Comparison of ENCODE assay signal across 30 cellular contexts in genomic region chr3:143349455-143349854, GRCh38.
DNase-seq lines count a peak whose midpoint lies in the region; ATAC-seq, FAIRE-seq and TF ChIP-seq lines count a peak whose summit lies in the region.
"Had no signal": no experiment of that assay in that cellular context is flagged by ENCODE, and none has a peak within 500 bp of the region (broad histone marks: within the 10 kb centered on the region; RNA-seq: fewer than 3 reads in every experiment).

No MANE protein-coding gene starts in this region.

- H3K4me2 ChIP-seq in smooth muscle cell: no peak overlapping the region

- H3K9ac ChIP-seq in smooth muscle cell (ENCODE audit: low read depth): no peak overlapping the region

- H3K4me3 Mint-ChIP-seq in activated T-cell treated with anti-CD3 and anti-CD28 coated beads, Interleukin-2, amount 50 U/mL, for 4 hours: no peak overlapping the region
- H3K4me3 Mint-ChIP-seq in stimulated activated effector memory CD8-positive, alpha-beta T cell treated with anti-CD3 and anti-CD28 coated beads, Interleukin-12 subunit alpha, Interleukin-12 subunit beta, amount 100 ng/mL, for 72 hours: no peak overlapping the region
- no peak overlapping the region for H3K4me3 Mint-ChIP-seq in HFFc6
- H3K4me3 Mint-ChIP-seq: natural killer cell treated with Interleukin-12 subunit alpha and Interleukin-12 subunit beta and Interleukin-15 and Interleukin-18, amount 100 ng/mL, for 72 hours; WTC11 had no signal

- H3K36me3 ChIP-seq in smooth muscle cell (ENCODE audit: low read depth): no peaks in the 10 kb centered on the region
- H3K36me3 ChIP-seq: ascending aorta, BE2C, cardiac muscle cell had no signal

- TF ChIP-seq POLR2A in GM12892 (IDR thresholded peaks at IDR 0.05; ENCODE audit: low read depth, low read length): no peak

- no peak overlapping the region for H3K4me3 ChIP-seq in smooth muscle cell
- H3K4me3 ChIP-seq: ascending aorta, cardiac muscle cell, coronary artery, skin epidermis had no signal

- no peak overlapping the region for H3K27ac Mint-ChIP-seq in stimulated activated effector memory CD8-positive, alpha-beta T cell treated with anti-CD3 and anti-CD28 coated beads, Interleukin-12 subunit alpha, Interleukin-12 subunit beta, amount 100 ng/mL, for 72 hours
- H3K27ac Mint-ChIP-seq in HFFc6: no peak overlapping the region
- H3K27ac Mint-ChIP-seq: activated naive CD4-positive, alpha-beta T cell treated with anti-CD3 and anti-CD28 coated beads, Interleukin-2, amount 50 U/mL, for 24 hours; WTC11 had no signal

- peaks cover 6% of the 10 kb centered on the region for H3K4me1 ChIP-seq in smooth muscle cell (ENCODE audit: low read depth)
- H3K4me1 ChIP-seq: ascending aorta, BE2C had no signal

- no peaks in the 10 kb centered on the region for H3K27me3 Mint-ChIP-seq in activated T-cell treated with anti-CD3 and anti-CD28 coated beads, Interleukin-2, amount 50 U/mL, for 4 hours (ENCODE audit: low read depth)
- peaks cover 4% of the 10 kb centered on the region for H3K27me3 Mint-ChIP-seq in HFFc6 (ENCODE audit: insufficient read depth)
- H3K27me3 Mint-ChIP-seq: activated naive CD4-positive, alpha-beta T cell treated with anti-CD3 and anti-CD28 coated beads, Interleukin-2, amount 50 U/mL, for 24 hours; natural killer cell treated with Interleukin-12 subunit alpha and Interleukin-12 subunit beta and Interleukin-15 and Interleukin-18, amount 100 ng/mL, for 72 hours had no signal

- no peak for DNase-seq in activated T-cell treated with anti-CD3 and anti-CD28 coated beads, Interleukin-2, amount 50 U/mL, for 4 hours
- DNase-seq in activated T-cell treated with anti-CD3 and anti-CD28 coated beads for 4 hours (no peak), GM12892 (ENCODE audit: insufficient read length) (no peak), smooth muscle cell (lab: John Stamatoyannopoulos, UW; ENCODE audit: unreplicated experiment) (no peak), HFFc6 (no peak), DMS 273 treated with DMSO at 0.1 percent for 48 hours (lab: John Stamatoyannopoulos, UW) (no peak)
- DNase-seq in stimulated activated effector memory CD8-positive, alpha-beta T cell treated with anti-CD3 and anti-CD28 coated beads, Interleukin-12 subunit alpha, Interleukin-12 subunit beta, amount 100 ng/mL, for 72 hours (ENCODE audit: low spot score in 2 of 2): no peak
- DNase-seq: activated CD4-positive, alpha-beta T cell treated with anti-CD3 and anti-CD28 coated beads, Interleukin-2, amount 50 U/mL, for 48 hours; activated T-cell treated with anti-CD3 and anti-CD28 coated beads, Interleukin-2, amount 50 U/mL, for 1 hour; effector memory CD4-positive, alpha-beta T cell; GDM1; GOT3; midbrain; NCI-H1105; NCI-H1930; stimulated activated CD4-positive, alpha-beta T cell treated with anti-CD3 and anti-CD28 coated beads, Interleukin-1b, Interleukin-23, amount 100 ng/mL, for 48 hours; stimulated activated CD8-positive, alpha-beta memory T cell treated with anti-CD3 and anti-CD28 coated beads, Interleukin-4, amount 100 ng/mL, for 48 hours; SW 1271; T1000; trophoblast cell had no signal

- peak; percentile 65 to 66 for ATAC-seq in activated T-cell treated with anti-CD3 and anti-CD28 coated beads, Interleukin-2, amount 50 U/mL, for 4 hours
- peak; percentile 58 for ATAC-seq in HG02885 (IDR thresholded peaks at IDR 0.05; ENCODE audit: poor library complexity, unreplicated experiment)
- peak; percentile 84 for ATAC-seq in stimulated activated effector memory CD8-positive, alpha-beta T cell treated with anti-CD3 and anti-CD28 coated beads, Interleukin-12 subunit alpha, Interleukin-12 subunit beta, amount 100 ng/mL, for 72 hours

- H3F3A ChIP-seq in smooth muscle cell (ENCODE audit: low read depth): no peaks in the 10 kb centered on the region

- H3K27ac ChIP-seq in smooth muscle cell (ENCODE audit: low read depth): no peak overlapping the region
- H3K27ac ChIP-seq: ascending aorta, cardiac muscle cell, coronary artery, skin epidermis had no signal

- no peak overlapping the region for H2AFZ ChIP-seq in smooth muscle cell (ENCODE audit: low read depth)

- no peaks in the 10 kb centered on the region for H3K79me2 ChIP-seq in smooth muscle cell (ENCODE audit: low read depth)

- WGBS in smooth muscle cell (ENCODE audit: low lambda C conversion rate): 96% methylated on average over 2 of the region's 2 CpGs

- TF ChIP-seq CTCF in smooth muscle cell (IDR thresholded peaks at IDR 0.05; ENCODE audit: borderline replicate concordance, insufficient read depth, poor library complexity, severe bottlenecking) (no peak), HFFc6 (IDR thresholded peaks at IDR 0.05) (no peak)

- peak; percentile 74 for FAIRE-seq in GM12892 (lab: Jason Lieb, UNC)
- FAIRE-seq: keratinocyte had no signal

- H4K20me1 ChIP-seq in smooth muscle cell (ENCODE audit: low read depth): no peaks in the 10 kb centered on the region

- H3K36me3 Mint-ChIP-seq in activated T-cell treated with anti-CD3 and anti-CD28 coated beads, Interleukin-2, amount 50 U/mL, for 4 hours (ENCODE audit: insufficient read depth): peaks cover 2% of the 10 kb centered on the region
- no peaks in the 10 kb centered on the region for H3K36me3 Mint-ChIP-seq in stimulated activated effector memory CD8-positive, alpha-beta T cell treated with anti-CD3 and anti-CD28 coated beads, Interleukin-12 subunit alpha, Interleukin-12 subunit beta, amount 100 ng/mL, for 72 hours
- no peaks in the 10 kb centered on the region for H3K36me3 Mint-ChIP-seq in HFFc6 (ENCODE audit: low read depth)
- H3K36me3 Mint-ChIP-seq: WTC11 had no signal

- no peaks in the 10 kb centered on the region for H3K9me3 Mint-ChIP-seq in activated T-cell treated with anti-CD3 and anti-CD28 coated beads, Interleukin-2, amount 50 U/mL, for 4 hours
- peaks cover 5% of the 10 kb centered on the region for H3K9me3 Mint-ChIP-seq in stimulated activated effector memory CD8-positive, alpha-beta T cell treated with anti-CD3 and anti-CD28 coated beads, Interleukin-12 subunit alpha, Interleukin-12 subunit beta, amount 100 ng/mL, for 72 hours
- no peaks in the 10 kb centered on the region for H3K9me3 Mint-ChIP-seq in HFFc6
- H3K9me3 Mint-ChIP-seq: activated naive CD4-positive, alpha-beta T cell treated with anti-CD3 and anti-CD28 coated beads, Interleukin-2, amount 50 U/mL, for 24 hours; WTC11 had no signal

- peaks cover 57% of the 10 kb centered on the region for H3K4me1 Mint-ChIP-seq in activated T-cell treated with anti-CD3 and anti-CD28 coated beads, Interleukin-2, amount 50 U/mL, for 4 hours (ENCODE audit: low read depth)
- peaks cover 11% of the 10 kb centered on the region for H3K4me1 Mint-ChIP-seq in stimulated activated effector memory CD8-positive, alpha-beta T cell treated with anti-CD3 and anti-CD28 coated beads, Interleukin-12 subunit alpha, Interleukin-12 subunit beta, amount 100 ng/mL, for 72 hours
- H3K4me1 Mint-ChIP-seq in HFFc6 (ENCODE audit: low read depth): no peaks in the 10 kb centered on the region

- no peaks in the 10 kb centered on the region for H3K9me3 ChIP-seq in smooth muscle cell (replicated peaks; ENCODE audit: low read depth)
- H3K9me3 ChIP-seq: ascending aorta, BE2C had no signal

- no peaks in the 10 kb centered on the region for H3K27me3 ChIP-seq in smooth muscle cell (ENCODE audit: low read depth)
- H3K27me3 ChIP-seq: ascending aorta, BE2C, cardiac muscle cell had no signal
